1 cellular context compared by ENCODE assay signal in the genomic region with DNA sequence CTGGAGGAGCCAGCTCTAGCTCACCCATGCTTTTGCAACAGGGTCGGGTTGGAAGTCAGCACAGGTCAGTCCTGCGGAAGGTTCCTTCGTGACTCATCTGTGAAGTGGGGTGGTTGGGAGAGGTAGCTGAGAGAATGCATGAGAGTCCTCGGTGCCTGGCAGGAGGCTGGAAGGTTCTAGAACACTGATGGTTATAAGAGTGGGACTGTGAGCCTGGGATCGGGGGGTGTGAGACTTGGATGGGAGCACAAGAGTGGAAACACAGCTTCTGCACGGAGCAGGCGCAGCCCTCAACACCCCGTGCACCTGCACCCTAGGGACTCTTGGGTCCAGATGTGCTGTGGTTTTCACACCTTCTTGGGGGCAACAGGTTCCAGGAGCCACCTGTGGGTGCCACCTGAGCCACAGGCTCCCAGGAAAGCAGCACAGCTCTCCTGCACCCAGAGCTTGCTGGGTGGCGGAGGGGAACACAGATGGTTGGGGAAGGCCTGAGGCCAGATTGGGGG.
A peak's percentile ranks its signal among the peaks of the same experiment; 100 is the strongest.
TF ChIP-seq lines count a peak whose summit lies in the region.

No MANE protein-coding gene starts in this region.

TF ChIP-seq in GM12878, 131 proteins besides CTCF, POLR2A, EP300 and RAD21 (continues in another document):
- TF ChIP-seq HDAC2 (IDR thresholded peaks at IDR 0.05) (no peak), MTA3 (IDR thresholded peaks at IDR 0.05; ENCODE audit: borderline replicate concordance, low read length) (0 out of 2 replicates have a peak, but pooled peaks have one; percentile 29), SIN3A (IDR thresholded peaks at IDR 0.05; ENCODE audit: low read depth, low read length) (no peak), NR2C1 (IDR thresholded peaks at IDR 0.05) (no peak), SMAD5 (IDR thresholded peaks at IDR 0.05; ENCODE audit: low read depth) (peak; percentile 68; the same call in 1 of the 2 replicates), POU2F2 (IDR thresholded peaks at IDR 0.05; ENCODE audit: borderline replicate concordance, low read depth, low read length) (peak; percentile 61; the same call in 2 of the 3 replicates), TCF7 (IDR thresholded peaks at IDR 0.05; ENCODE audit: borderline replicate concordance) (no peak), CHD2 (IDR thresholded peaks at IDR 0.05; ENCODE audit: borderline replicate concordance, low read depth, low read length) (peak; percentile 72), ATF7 (IDR thresholded peaks at IDR 0.05; ENCODE audit: low read depth) (peak; percentile 14; the same call in 1 of the 2 replicates), NR2C2 (IDR thresholded peaks at IDR 0.05; ENCODE audit: borderline replicate concordance, control insufficient read depth, insufficient read length, low read depth) (no peak), ZNF384 (IDR thresholded peaks at IDR 0.05; ENCODE audit: borderline replicate concordance, low read depth, low read length) (no peak), POLR2AphosphoS2 (IDR thresholded peaks at IDR 0.05; ENCODE audit: low read depth, low read length) (peak; percentile 93; the same call in 1 of the 2 replicates), SUPT20H (IDR thresholded peaks at IDR 0.05; ENCODE audit: borderline replicate concordance, control insufficient read depth, low read depth, low read length) (no peak), MYC (IDR thresholded peaks at IDR 0.05; ENCODE audit: insufficient read depth, insufficient read length, insufficient replicate concordance, low read length, severe bottlenecking) (no peak), ZNF207 (IDR thresholded peaks at IDR 0.05; ENCODE audit: borderline replicate concordance) (peak; percentile 56; the same call in 1 of the 2 replicates), MYB (IDR thresholded peaks at IDR 0.05; ENCODE audit: borderline replicate concordance, low read depth, low read length) (no peak), CREB1 (IDR thresholded peaks at IDR 0.05; ENCODE audit: low read depth) (no peak), MXI1 (IDR thresholded peaks at IDR 0.05; ENCODE audit: low read depth, low read length) (no peak), CBX3 (IDR thresholded peaks at IDR 0.05; ENCODE audit: borderline replicate concordance, low read depth) (no peak), KLF5 (IDR thresholded peaks at IDR 0.05; ENCODE audit: partially characterized antibody) (no peak), MTA2 (IDR thresholded peaks at IDR 0.05; ENCODE audit: low read depth) (peak; percentile 74), EZH2 (IDR thresholded peaks at IDR 0.05; ENCODE audit: borderline replicate concordance, control insufficient read depth, low read depth, low read length) (no peak), CHD1 (IDR thresholded peaks at IDR 0.05; ENCODE audit: low read depth, low read length) (no peak), ZNF622 (IDR thresholded peaks at IDR 0.05) (no peak), JUND (IDR thresholded peaks at IDR 0.05; ENCODE audit: low read depth, low read length) (0 out of 2 replicates have a peak, but pooled peaks have one; percentile 26), RELA (IDR thresholded peaks at IDR 0.05; ENCODE audit: borderline replicate concordance, partially characterized antibody) (peak; percentile 31), RUNX3 (IDR thresholded peaks at IDR 0.05; ENCODE audit: low read length) (peak; percentile 83), FOXM1 (IDR thresholded peaks at IDR 0.05; ENCODE audit: low read depth, low read length) (no peak; the same call in 1 of the 2 replicates), NFXL1 (IDR thresholded peaks at IDR 0.05; ENCODE audit: borderline replicate concordance) (no peak), BHLHE40 (IDR thresholded peaks at IDR 0.05; ENCODE audit: borderline replicate concordance in 1 of 2, low read depth in 2 of 2, low read length in 1 of 2) (peak; percentile 53 to 79; a peak in 2 of 4 replicates)
- TF ChIP-seq, protein P1, sequence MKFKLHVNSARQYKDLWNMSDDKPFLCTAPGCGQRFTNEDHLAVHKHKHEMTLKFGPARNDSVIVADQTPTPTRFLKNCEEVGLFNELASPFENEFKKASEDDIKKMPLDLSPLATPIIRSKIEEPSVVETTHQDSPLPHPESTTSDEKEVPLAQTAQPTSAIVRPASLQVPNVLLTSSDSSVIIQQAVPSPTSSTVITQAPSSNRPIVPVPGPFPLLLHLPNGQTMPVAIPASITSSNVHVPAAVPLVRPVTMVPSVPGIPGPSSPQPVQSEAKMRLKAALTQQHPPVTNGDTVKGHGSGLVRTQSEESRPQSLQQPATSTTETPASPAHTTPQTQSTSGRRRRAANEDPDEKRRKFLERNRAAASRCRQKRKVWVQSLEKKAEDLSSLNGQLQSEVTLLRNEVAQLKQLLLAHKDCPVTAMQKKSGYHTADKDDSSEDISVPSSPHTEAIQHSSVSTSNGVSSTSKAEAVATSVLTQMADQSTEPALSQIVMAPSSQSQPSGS (IDR thresholded peaks at IDR 0.05; ENCODE audit: low read length) = no peak; the same call in 1 of the 2 replicates
- TF ChIP-seq, protein P2, sequence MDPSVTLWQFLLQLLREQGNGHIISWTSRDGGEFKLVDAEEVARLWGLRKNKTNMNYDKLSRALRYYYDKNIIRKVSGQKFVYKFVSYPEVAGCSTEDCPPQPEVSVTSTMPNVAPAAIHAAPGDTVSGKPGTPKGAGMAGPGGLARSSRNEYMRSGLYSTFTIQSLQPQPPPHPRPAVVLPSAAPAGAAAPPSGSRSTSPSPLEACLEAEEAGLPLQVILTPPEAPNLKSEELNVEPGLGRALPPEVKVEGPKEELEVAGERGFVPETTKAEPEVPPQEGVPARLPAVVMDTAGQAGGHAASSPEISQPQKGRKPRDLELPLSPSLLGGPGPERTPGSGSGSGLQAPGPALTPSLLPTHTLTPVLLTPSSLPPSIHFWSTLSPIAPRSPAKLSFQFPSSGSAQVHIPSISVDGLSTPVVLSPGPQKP (IDR thresholded peaks at IDR 0.05; ENCODE audit: low read depth, low read length) = no peak
- TF ChIP-seq, protein P3, sequence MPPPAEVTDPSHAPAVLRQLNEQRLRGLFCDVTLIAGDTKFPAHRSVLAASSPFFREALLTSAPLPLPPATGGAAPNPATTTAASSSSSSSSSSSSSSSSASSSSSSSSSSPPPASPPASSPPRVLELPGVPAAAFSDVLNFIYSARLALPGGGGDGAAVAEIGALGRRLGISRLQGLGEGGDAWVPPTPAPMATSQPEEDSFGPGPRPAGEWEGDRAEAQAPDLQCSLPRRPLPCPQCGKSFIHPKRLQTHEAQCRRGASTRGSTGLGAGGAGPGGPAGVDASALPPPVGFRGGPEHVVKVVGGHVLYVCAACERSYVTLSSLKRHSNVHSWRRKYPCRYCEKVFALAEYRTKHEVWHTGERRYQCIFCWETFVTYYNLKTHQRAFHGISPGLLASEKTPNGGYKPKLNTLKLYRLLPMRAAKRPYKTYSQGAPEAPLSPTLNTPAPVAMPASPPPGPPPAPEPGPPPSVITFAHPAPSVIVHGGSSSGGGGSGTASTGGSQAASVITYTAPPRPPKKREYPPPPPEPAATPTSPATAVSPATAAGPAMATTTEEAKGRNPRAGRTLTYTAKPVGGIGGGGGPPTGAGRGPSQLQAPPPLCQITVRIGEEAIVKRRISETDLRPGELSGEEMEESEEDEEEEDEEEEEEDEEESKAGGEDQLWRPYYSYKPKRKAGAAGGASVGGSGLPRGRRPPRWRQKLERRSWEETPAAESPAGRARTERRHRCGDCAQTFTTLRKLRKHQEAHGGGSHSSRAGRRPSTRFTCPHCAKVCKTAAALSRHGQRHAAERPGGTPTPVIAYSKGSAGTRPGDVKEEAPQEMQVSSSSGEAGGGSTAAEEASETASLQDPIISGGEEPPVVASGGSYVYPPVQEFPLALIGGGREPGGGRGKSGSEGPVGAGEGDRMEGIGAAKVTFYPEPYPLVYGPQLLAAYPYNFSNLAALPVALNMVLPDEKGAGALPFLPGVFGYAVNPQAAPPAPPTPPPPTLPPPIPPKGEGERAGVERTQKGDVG (CRISPR knock-in tag; IDR thresholded peaks at IDR 0.05) = no peak
- TF ChIP-seq, protein P4, sequence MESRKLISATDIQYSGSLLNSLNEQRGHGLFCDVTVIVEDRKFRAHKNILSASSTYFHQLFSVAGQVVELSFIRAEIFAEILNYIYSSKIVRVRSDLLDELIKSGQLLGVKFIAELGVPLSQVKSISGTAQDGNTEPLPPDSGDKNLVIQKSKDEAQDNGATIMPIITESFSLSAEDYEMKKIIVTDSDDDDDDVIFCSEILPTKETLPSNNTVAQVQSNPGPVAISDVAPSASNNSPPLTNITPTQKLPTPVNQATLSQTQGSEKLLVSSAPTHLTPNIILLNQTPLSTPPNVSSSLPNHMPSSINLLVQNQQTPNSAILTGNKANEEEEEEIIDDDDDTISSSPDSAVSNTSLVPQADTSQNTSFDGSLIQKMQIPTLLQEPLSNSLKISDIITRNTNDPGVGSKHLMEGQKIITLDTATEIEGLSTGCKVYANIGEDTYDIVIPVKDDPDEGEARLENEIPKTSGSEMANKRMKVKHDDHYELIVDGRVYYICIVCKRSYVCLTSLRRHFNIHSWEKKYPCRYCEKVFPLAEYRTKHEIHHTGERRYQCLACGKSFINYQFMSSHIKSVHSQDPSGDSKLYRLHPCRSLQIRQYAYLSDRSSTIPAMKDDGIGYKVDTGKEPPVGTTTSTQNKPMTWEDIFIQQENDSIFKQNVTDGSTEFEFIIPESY (IDR thresholded peaks at IDR 0.05) = peak; percentile 9; the same call in 1 of the 2 replicates
- TF ChIP-seq, protein P5, sequence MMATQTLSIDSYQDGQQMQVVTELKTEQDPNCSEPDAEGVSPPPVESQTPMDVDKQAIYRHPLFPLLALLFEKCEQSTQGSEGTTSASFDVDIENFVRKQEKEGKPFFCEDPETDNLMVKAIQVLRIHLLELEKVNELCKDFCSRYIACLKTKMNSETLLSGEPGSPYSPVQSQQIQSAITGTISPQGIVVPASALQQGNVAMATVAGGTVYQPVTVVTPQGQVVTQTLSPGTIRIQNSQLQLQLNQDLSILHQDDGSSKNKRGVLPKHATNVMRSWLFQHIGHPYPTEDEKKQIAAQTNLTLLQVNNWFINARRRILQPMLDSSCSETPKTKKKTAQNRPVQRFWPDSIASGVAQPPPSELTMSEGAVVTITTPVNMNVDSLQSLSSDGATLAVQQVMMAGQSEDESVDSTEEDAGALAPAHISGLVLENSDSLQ (IDR thresholded peaks at IDR 0.05) = no peak
- TF ChIP-seq, protein P6, sequence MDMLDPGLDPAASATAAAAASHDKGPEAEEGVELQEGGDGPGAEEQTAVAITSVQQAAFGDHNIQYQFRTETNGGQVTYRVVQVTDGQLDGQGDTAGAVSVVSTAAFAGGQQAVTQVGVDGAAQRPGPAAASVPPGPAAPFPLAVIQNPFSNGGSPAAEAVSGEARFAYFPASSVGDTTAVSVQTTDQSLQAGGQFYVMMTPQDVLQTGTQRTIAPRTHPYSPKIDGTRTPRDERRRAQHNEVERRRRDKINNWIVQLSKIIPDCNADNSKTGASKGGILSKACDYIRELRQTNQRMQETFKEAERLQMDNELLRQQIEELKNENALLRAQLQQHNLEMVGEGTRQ (IDR thresholded peaks at IDR 0.05; ENCODE audit: borderline replicate concordance, low read depth, low read length) = no peak
- TF ChIP-seq, protein P7, sequence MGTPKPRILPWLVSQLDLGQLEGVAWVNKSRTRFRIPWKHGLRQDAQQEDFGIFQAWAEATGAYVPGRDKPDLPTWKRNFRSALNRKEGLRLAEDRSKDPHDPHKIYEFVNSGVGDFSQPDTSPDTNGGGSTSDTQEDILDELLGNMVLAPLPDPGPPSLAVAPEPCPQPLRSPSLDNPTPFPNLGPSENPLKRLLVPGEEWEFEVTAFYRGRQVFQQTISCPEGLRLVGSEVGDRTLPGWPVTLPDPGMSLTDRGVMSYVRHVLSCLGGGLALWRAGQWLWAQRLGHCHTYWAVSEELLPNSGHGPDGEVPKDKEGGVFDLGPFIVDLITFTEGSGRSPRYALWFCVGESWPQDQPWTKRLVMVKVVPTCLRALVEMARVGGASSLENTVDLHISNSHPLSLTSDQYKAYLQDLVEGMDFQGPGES (IDR thresholded peaks at IDR 0.05) = no peak
- TF ChIP-seq, protein P8, sequence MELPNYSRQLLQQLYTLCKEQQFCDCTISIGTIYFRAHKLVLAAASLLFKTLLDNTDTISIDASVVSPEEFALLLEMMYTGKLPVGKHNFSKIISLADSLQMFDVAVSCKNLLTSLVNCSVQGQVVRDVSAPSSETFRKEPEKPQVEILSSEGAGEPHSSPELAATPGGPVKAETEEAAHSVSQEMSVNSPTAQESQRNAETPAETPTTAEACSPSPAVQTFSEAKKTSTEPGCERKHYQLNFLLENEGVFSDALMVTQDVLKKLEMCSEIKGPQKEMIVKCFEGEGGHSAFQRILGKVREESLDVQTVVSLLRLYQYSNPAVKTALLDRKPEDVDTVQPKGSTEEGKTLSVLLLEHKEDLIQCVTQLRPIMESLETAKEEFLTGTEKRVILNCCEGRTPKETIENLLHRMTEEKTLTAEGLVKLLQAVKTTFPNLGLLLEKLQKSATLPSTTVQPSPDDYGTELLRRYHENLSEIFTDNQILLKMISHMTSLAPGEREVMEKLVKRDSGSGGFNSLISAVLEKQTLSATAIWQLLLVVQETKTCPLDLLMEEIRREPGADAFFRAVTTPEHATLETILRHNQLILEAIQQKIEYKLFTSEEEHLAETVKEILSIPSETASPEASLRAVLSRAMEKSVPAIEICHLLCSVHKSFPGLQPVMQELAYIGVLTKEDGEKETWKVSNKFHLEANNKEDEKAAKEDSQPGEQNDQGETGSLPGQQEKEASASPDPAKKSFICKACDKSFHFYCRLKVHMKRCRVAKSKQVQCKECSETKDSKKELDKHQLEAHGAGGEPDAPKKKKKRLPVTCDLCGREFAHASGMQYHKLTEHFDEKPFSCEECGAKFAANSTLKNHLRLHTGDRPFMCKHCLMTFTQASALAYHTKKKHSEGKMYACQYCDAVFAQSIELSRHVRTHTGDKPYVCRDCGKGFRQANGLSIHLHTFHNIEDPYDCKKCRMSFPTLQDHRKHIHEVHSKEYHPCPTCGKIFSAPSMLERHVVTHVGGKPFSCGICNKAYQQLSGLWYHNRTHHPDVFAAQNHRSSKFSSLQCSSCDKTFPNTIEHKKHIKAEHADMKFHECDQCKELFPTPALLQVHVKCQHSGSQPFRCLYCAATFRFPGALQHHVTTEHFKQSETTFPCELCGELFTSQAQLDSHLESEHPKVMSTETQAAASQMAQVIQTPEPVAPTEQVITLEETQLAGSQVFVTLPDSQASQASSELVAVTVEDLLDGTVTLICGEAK (IDR thresholded peaks at IDR 0.05; ENCODE audit: borderline replicate concordance) = no peak
- TF ChIP-seq, protein P9, sequence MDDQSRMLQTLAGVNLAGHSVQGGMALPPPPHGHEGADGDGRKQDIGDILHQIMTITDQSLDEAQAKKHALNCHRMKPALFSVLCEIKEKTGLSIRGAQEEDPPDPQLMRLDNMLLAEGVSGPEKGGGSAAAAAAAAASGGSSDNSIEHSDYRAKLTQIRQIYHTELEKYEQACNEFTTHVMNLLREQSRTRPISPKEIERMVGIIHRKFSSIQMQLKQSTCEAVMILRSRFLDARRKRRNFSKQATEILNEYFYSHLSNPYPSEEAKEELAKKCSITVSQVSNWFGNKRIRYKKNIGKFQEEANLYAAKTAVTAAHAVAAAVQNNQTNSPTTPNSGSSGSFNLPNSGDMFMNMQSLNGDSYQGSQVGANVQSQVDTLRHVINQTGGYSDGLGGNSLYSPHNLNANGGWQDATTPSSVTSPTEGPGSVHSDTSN (IDR thresholded peaks at IDR 0.05; ENCODE audit: insufficient replicate concordance, low read depth, low read length) = no peak
- TF ChIP-seq, protein P10, sequence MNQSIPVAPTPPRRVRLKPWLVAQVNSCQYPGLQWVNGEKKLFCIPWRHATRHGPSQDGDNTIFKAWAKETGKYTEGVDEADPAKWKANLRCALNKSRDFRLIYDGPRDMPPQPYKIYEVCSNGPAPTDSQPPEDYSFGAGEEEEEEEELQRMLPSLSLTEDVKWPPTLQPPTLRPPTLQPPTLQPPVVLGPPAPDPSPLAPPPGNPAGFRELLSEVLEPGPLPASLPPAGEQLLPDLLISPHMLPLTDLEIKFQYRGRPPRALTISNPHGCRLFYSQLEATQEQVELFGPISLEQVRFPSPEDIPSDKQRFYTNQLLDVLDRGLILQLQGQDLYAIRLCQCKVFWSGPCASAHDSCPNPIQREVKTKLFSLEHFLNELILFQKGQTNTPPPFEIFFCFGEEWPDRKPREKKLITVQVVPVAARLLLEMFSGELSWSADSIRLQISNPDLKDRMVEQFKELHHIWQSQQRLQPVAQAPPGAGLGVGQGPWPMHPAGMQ (IDR thresholded peaks at IDR 0.05; ENCODE audit: borderline replicate concordance) = no peak
